ENCODE assay signal across 2 cellular contexts in genomic region chr3:156513619-156514018, GRCh38.
A peak's percentile ranks its signal among the peaks of the same experiment; 100 is the strongest.
TF ChIP-seq lines count a peak whose summit lies in the region.

No MANE protein-coding gene starts in this region.

TF ChIP-seq in A549, 52 proteins besides CTCF, POLR2A, EP300 and RAD21:
- TF ChIP-seq FOSL2 (IDR thresholded peaks at IDR 0.05), result no peak
- 0 out of 2 replicates have a peak, but pooled peaks have one; percentile 4 for TF ChIP-seq FOSL2 (CRISPR knock-in tag; IDR thresholded peaks at IDR 0.05)
- TF ChIP-seq PBX3 (IDR thresholded peaks at IDR 0.05), result no peak
- no peak for TF ChIP-seq NR3C1 (IDR thresholded peaks at IDR 0.05)
- no peak for TF ChIP-seq CHD2 (IDR thresholded peaks at IDR 0.05; ENCODE audit: low read length, partially characterized antibody)

TF ChIP-seq in endothelial cell of umbilical vein, 7 proteins besides CTCF, POLR2A, EP300 and RAD21:
- TF ChIP-seq JUN (IDR thresholded peaks at IDR 0.05; ENCODE audit: borderline replicate concordance, insufficient read depth, insufficient read length, low read depth), result no peak
- TF ChIP-seq POLR2AphosphoS5 (IDR thresholded peaks at IDR 0.05; ENCODE audit: insufficient read depth, low read depth, low read length), result no peak
- peak; percentile 9 for TF ChIP-seq FOS (IDR thresholded peaks at IDR 0.05; ENCODE audit: borderline replicate concordance, insufficient read depth, low read length)
TF ChIP-seq in endothelial cell of umbilical vein: peak in this region for 1.
